12 cellular contexts compared by ENCODE assay signal in the genomic region with DNA sequence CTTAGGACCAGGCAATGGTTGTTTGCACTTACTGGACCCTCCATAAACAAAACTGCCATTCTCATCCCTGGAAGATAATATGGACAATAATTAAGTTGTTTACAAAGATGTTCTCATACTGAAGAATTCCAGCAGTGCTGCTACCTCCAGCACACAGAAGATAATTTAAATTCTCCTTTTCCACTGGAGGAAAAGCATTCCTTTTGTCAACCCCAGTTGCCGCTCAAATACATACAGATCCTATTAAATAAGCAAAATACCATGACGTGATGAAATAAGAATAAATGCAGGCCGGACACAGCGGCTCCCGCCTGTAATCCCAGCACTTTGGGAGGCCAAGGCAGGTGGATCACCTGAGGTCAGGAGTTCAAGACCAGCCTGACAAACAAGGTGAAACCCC. TPM values are rescaled to one million over a fixed set of nuclear protein-coding genes. Genes with fewer than 3 reads are reported as not detected.
DNase-seq lines count a peak whose midpoint lies in the region; ATAC-seq, FAIRE-seq and TF ChIP-seq lines count a peak whose summit lies in the region.
"Had no signal": no experiment of that assay in that cellular context is flagged by ENCODE, and none has a peak within 500 bp of the region (broad histone marks: within the 10 kb centered on the region; RNA-seq: fewer than 3 reads in every experiment).

No MANE protein-coding gene starts in this region.

- WGBS in ovary, 3 donors, result 11 to 24% (median 11%) methylated on average over 5 of the region's 5 CpGs

- dilution Hi-C loops in endothelial cell of umbilical vein (cut with MboI; ENCODE audit: extremely low pct_ligation_motif_present, low sequenced_read_pairs), result no loop called here

- DNase-seq in right atrium auricular region (ENCODE audit: low spot score) (no peak), left ventricle myocardium superior (no peak), endothelial cell of umbilical vein (ENCODE audit: low read depth, low spot score) (no peak), ovary (peak in 1 of 5 donors; percentile 29), NCI-H1048 (lab: John Stamatoyannopoulos, UW) (no peak)
- no peak for DNase-seq in stimulated activated CD4-positive, alpha-beta T cell treated with anti-CD3 and anti-CD28 coated beads, Interleukin-4, amount 100 ng/mL, for 1 hour
- DNase-seq: AML-193; NK-92 treated with Interleukin-12 subunit alpha and Interleukin-12 subunit beta, amount 100 ng/mL, for 24 hours; T-helper 17 cell had no signal

- FAIRE-seq in endothelial cell of umbilical vein (lab: Jason Lieb, UNC), result no peak

- peak overlapping the region; percentile 80 for H3K4me2 ChIP-seq in endothelial cell of umbilical vein (ENCODE audit: insufficient read depth, low read length)

- H3K9ac ChIP-seq in endothelial cell of umbilical vein (replicated peaks; ENCODE audit: extremely low read depth, insufficient read depth, low read length), result peak overlapping the region; percentile 63

- POLR2A ChIA-PET in endothelial cell of umbilical vein (lab: Charles Lee), result no interaction called here

- peak overlapping the region; percentile 61 for H2AFZ ChIP-seq in endothelial cell of umbilical vein (ENCODE audit: low read depth, low read length)

- peak overlapping the region; percentile 72 to 91 for H3K27ac ChIP-seq in right atrium auricular region
- peak overlapping the region; percentile 99 for H3K27ac ChIP-seq in endothelial cell of umbilical vein (ENCODE audit: insufficient read depth, low read depth, low read length)
- H3K27ac ChIP-seq in ovary, result peak overlapping the region; percentile 71

- CTCF ChIA-PET in endothelial cell of umbilical vein (lab: Charles Lee), result interaction anchor here (0.6 to 1.8 kb wide), 4 partner anchors 12 to 256 kb away, joined by 3 to 5 read pairs (median 5); no protein-coding TSS in a partner anchor

- intact Hi-C loops in left ventricle myocardium superior (cut with micrococcal nuclease), result no loop called here
- intact Hi-C loops in endothelial cell of umbilical vein (cut with micrococcal nuclease), result no loop called here
- intact Hi-C loops in ovary (cut with DNase I), result loop anchor here in 1 of 4 donors (10.0 kb wide), 1 partner anchor 104 kb away; a partner anchor contains a TSS

- TSS peak; percentile 97 for BruUV-seq in endothelial cell of umbilical vein (replicated peaks; lab: Mats Ljungman, UMichigan)

- H3K27me3 ChIP-seq in right atrium auricular region (no peaks in the 10 kb centered on the region), endothelial cell of umbilical vein (ENCODE audit: control insufficient read depth in 2 of 2, insufficient read depth in 2 of 2, low read length in 2 of 2) (no peaks in the 10 kb centered on the region), ovary (no peaks in the 10 kb centered on the region)

- no peak for TF ChIP-seq CTCF in right atrium auricular region (IDR thresholded peaks at IDR 0.05)
- TF ChIP-seq CTCF in endothelial cell of umbilical vein (IDR thresholded peaks at IDR 0.05; ENCODE audit: extremely low read depth in 1 of 2, insufficient read depth in 1 of 2, low read depth in 1 of 2, low read length in 2 of 2), result no peak
- TF ChIP-seq CTCF in ovary (IDR thresholded peaks at IDR 0.05), result no peak

- no peaks in the 10 kb centered on the region for H3K79me2 ChIP-seq in endothelial cell of umbilical vein (ENCODE audit: control insufficient read depth, insufficient read depth, low read length)

- peaks cover 13% of the 10 kb centered on the region for H3K36me3 ChIP-seq in right atrium auricular region
- H3K36me3 ChIP-seq in endothelial cell of umbilical vein (ENCODE audit: control insufficient read depth in 2 of 2, extremely low read depth in 1 of 2, insufficient read depth in 2 of 2, low read length in 2 of 2), result peaks cover 0 to 2% of the 10 kb centered on the region in 2 experiments
- no peaks in the 10 kb centered on the region for H3K36me3 ChIP-seq in ovary

- TF ChIP-seq EP300 in ovary (IDR thresholded peaks at IDR 0.05), result no peak

- ATAC-seq in left ventricle myocardium superior (no peak), GM18861 (IDR thresholded peaks at IDR 0.05; ENCODE audit: unreplicated experiment) (no peak), HG02678 (IDR thresholded peaks at IDR 0.05; ENCODE audit: unreplicated experiment) (no peak)
- ATAC-seq: T-helper 17 cell had no signal

- H3K9me1 ChIP-seq in endothelial cell of umbilical vein (replicated peaks; ENCODE audit: control insufficient read depth, extremely low read depth, insufficient read depth, low read length), result no peaks in the 10 kb centered on the region

- H3K4me3 ChIP-seq in right atrium auricular region, result no peak overlapping the region
- H3K4me3 ChIP-seq in endothelial cell of umbilical vein (replicated peaks in 1 of 3; ENCODE audit: insufficient read depth in 1 of 3, low read depth in 1 of 3, low read length in 3 of 3), result peak overlapping the region in 1 of 3 experiments; percentile 19
- H3K4me3 ChIP-seq in ovary, result peak overlapping the region; percentile 5

- no peaks in the 10 kb centered on the region for H3K9me3 ChIP-seq in right atrium auricular region
- H3K9me3 ChIP-seq in endothelial cell of umbilical vein (replicated peaks; ENCODE audit: control insufficient read depth, insufficient read depth, low read length), result no peaks in the 10 kb centered on the region
- no peaks in the 10 kb centered on the region for H3K9me3 ChIP-seq in ovary

- H3K4me1 ChIP-seq in right atrium auricular region, result peaks cover 0 to 36% of the 10 kb centered on the region in 2 donors
- peaks cover 25% of the 10 kb centered on the region for H3K4me1 ChIP-seq in endothelial cell of umbilical vein (ENCODE audit: control insufficient read depth, extremely low read depth, insufficient read depth, low read length)
- peaks cover 9% of the 10 kb centered on the region for H3K4me1 ChIP-seq in ovary (ENCODE audit: insufficient read depth)

- TF ChIP-seq POLR2A in endothelial cell of umbilical vein (IDR thresholded peaks at IDR 0.05; ENCODE audit: low read depth, low read length), result no peak
- no peak for TF ChIP-seq POLR2A in ovary (IDR thresholded peaks at IDR 0.05)

- H4K20me1 ChIP-seq in endothelial cell of umbilical vein (replicated peaks; ENCODE audit: control insufficient read depth, extremely low read depth, insufficient read depth, low read length), result no peaks in the 10 kb centered on the region

TF ChIP-seq in endothelial cell of umbilical vein, 7 proteins besides CTCF, POLR2A, EP300 and RAD21:
- TF ChIP-seq MYC (IDR thresholded peaks at IDR 0.05; ENCODE audit: low read depth, low read length), result no peak
- TF ChIP-seq FOS (IDR thresholded peaks at IDR 0.05; ENCODE audit: borderline replicate concordance, insufficient read depth, low read length), result no peak
- TF ChIP-seq GATA2 (IDR thresholded peaks at IDR 0.05; ENCODE audit: insufficient read depth, insufficient read length, low read depth, low read length), result no peak
- no peak for TF ChIP-seq EZH2 (IDR thresholded peaks at IDR 0.05; ENCODE audit: borderline replicate concordance, low read depth, low read length, severe bottlenecking)
- TF ChIP-seq, protein P1, sequence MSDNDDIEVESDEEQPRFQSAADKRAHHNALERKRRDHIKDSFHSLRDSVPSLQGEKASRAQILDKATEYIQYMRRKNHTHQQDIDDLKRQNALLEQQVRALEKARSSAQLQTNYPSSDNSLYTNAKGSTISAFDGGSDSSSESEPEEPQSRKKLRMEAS (IDR thresholded peaks at IDR 0.05; ENCODE audit: insufficient read depth, insufficient read length), result no peak
- no peak for TF ChIP-seq JUN (IDR thresholded peaks at IDR 0.05; ENCODE audit: borderline replicate concordance, insufficient read depth, insufficient read length, low read depth)
- TF ChIP-seq POLR2AphosphoS5 (IDR thresholded peaks at IDR 0.05; ENCODE audit: insufficient read depth, low read depth, low read length), result no peak

RNA-seq across cellular contexts. Expression of a gene that starts 54.5 kb away (rescaled TPM):
- total RNA-seq in right atrium auricular region (under 1 TPM; 0.51 to 0.93 TPM), left ventricle myocardium superior (1.7 TPM), endothelial cell of umbilical vein (0.51 and 0.99 TPM in 2 replicates), ovary (1 to 10 TPM; 1.3 to 3.4 (median 2.1) TPM)
- polyA plus RNA-seq in endothelial cell of umbilical vein (0.01 TPM in 1 of 2 replicates, not detected in the other), ovary (1 to 10 TPM; 1.3 to 1.8 TPM)
- polyA plus RNA-seq in endothelial cell of umbilical vein (2011; cell fraction: cytosol; rRNA removed), result 0.01 and 0.06 TPM in 2 replicates
- 0.05 and 0.06 TPM in 2 replicates for polyA plus RNA-seq in endothelial cell of umbilical vein (2011; cell fraction: nucleus; rRNA removed)
- polyA plus RNA-seq in endothelial cell of umbilical vein (2012), result not detected in 2 replicates
- polyA minus RNA-seq in endothelial cell of umbilical vein, result 0.34 TPM in 1 of 2 replicates, not detected in the other
- polyA minus RNA-seq in endothelial cell of umbilical vein (2011; cell fraction: cytosol; rRNA and poly(A)+ RNA removed), result not detected
- not detected in 2 replicates for polyA minus RNA-seq in endothelial cell of umbilical vein (2011; cell fraction: nucleus; rRNA and poly(A)+ RNA removed)
- total RNA-seq: Daoy had no signal
